In genomic region chr7:1378610-1379180, GRCh38 we compare ENCODE assay signal across 8 cellular contexts.
"Had no signal": no experiment of that assay in that cellular context is flagged by ENCODE, and none has a peak within 500 bp of the region (broad histone marks: within the 10 kb centered on the region; RNA-seq: fewer than 3 reads in every experiment).

No MANE protein-coding gene starts in this region.

- H3K9me3 ChIP-seq: HAP-1 had no signal

- H3K27ac ChIP-seq: GM23248 had no signal

- H3K4me1 ChIP-seq: HAP-1 had no signal

- H3K9ac ChIP-seq: GM23248 had no signal

- DNase-seq: GM23248, GOT3, H7, HFFc6, KG1 had no signal

- H2AFZ ChIP-seq: GM23248 had no signal

- H3K36me3 ChIP-seq: HAP-1 had no signal

- FAIRE-seq: HTR-8/SVneo had no signal

- H3K4me3 ChIP-seq: GM23248, HAP-1 had no signal

- ATAC-seq: HCT116 had no signal
